Comparison of ENCODE assay signal across 34 cellular contexts in genomic region chr13:19172007-19172646, GRCh38. TPM values are rescaled to one million over a fixed set of nuclear protein-coding genes. Genes with fewer than 3 reads are reported as not detected.
"Had no signal": no experiment of that assay in that cellular context is flagged by ENCODE, and none has a peak within 500 bp of the region (broad histone marks: within the 10 kb centered on the region; RNA-seq: fewer than 3 reads in every experiment).

No MANE protein-coding gene starts in this region.

- H3K9me3 Mint-ChIP-seq: activated CD4-positive, alpha-beta memory T cell treated with anti-CD3 and anti-CD28 coated beads for 36 hours; activated CD4-positive, alpha-beta T cell treated with anti-CD3 and anti-CD28 coated beads, Interleukin-2, amount 10 ng/mL, durations not matched to agents 24 days and 14 days; activated naive CD4-positive, alpha-beta T cell treated with anti-CD3 and anti-CD28 coated beads, Interleukin-2, amount 50 U/mL, for 72 hours; activated T-cell treated with anti-CD3 and anti-CD28 coated beads, Interleukin-2, amount 50 U/mL, for 24 hours had no signal

- H3K27ac Mint-ChIP-seq: activated CD4-positive, alpha-beta memory T cell treated with anti-CD3 and anti-CD28 coated beads for 36 hours; activated CD4-positive, alpha-beta T cell treated with anti-CD3 and anti-CD28 coated beads for 36 hours; activated CD4-positive, alpha-beta T cell treated with anti-CD3 and anti-CD28 coated beads, Interleukin-2, amount 10 ng/mL, durations not matched to agents 24 days and 14 days; activated CD8-positive, alpha-beta memory T cell treated with anti-CD3 and anti-CD28 coated beads, Interleukin-2, amount 10 ng/mL, durations not matched to agents 7 days and 5 days; activated CD8-positive, alpha-beta T cell treated with anti-CD3 and anti-CD28 coated beads, Interleukin-2, amount 10 ng/mL, durations not matched to agents 7 days and 5 days; activated naive CD4-positive, alpha-beta T cell treated with anti-CD3 and anti-CD28 coated beads, Interleukin-2, amount 10 ng/mL, durations not matched to agents 7 days and 5 days; activated naive CD4-positive, alpha-beta T cell treated with anti-CD3 and anti-CD28 coated beads, Interleukin-2, amount 50 U/mL, for 72 hours; activated naive CD8-positive, alpha-beta T cell treated with anti-CD3 and anti-CD28 coated beads, Interleukin-2, amount 10 ng/mL, durations not matched to agents 7 days and 5 days; activated T-cell treated with anti-CD3 and anti-CD28 coated beads, Interleukin-2, amount 50 U/mL, for 24 hours; activated T-cell treated with anti-CD3 and anti-CD28 coated beads, Interleukin-2, amount 50 U/mL, for 72 hours; brain; dendritic cell treated with granulocyte-macrophage colony-stimulating factor and Interleukin-4, amounts not matched to agents 40 ng/mL and 50 ng/mL, for 4 days; endodermal cell had no signal

- H3K4me1 ChIP-seq: ascending aorta, breast epithelium, esophagus muscularis mucosa, foreskin keratinocyte, gastrocnemius medialis had no signal

- DNase-seq: activated CD4-positive, alpha-beta memory T cell treated with anti-CD3 and anti-CD28 coated beads for 36 hours; activated CD4-positive, alpha-beta T cell treated with anti-CD3 and anti-CD28 coated beads for 36 hours; activated CD4-positive, alpha-beta T cell treated with anti-CD3 and anti-CD28 coated beads, Interleukin-2, amount 10 ng/mL, durations not matched to agents 24 days and 14 days; activated CD4-positive, CD25-positive, alpha-beta regulatory T cell; activated CD4-positive, CD25-positive, alpha-beta regulatory T cell treated with anti-CD3 and anti-CD28 coated beads, Interleukin-2, amount 50 U/mL, for 72 hours; activated CD8-positive, alpha-beta memory T cell treated with anti-CD3 and anti-CD28 coated beads, Interleukin-2, amount 10 ng/mL, durations not matched to agents 7 days and 5 days; activated CD8-positive, alpha-beta memory T cell treated with anti-CD3 and anti-CD28 coated beads, Interleukin-2, amount 50 U/mL, for 4 hours; activated CD8-positive, alpha-beta T cell treated with anti-CD3 and anti-CD28 coated beads, Interleukin-2, amount 10 ng/mL, durations not matched to agents 7 days and 5 days; activated gamma-delta T cell; activated naive CD4-positive, alpha-beta T cell; activated naive CD4-positive, alpha-beta T cell treated with anti-CD3 and anti-CD28 coated beads, Interleukin-2, amount 10 ng/mL, durations not matched to agents 7 days and 5 days; activated naive CD8-positive, alpha-beta T cell treated with anti-CD3 and anti-CD28 coated beads, Interleukin-2, amount 10 ng/mL, durations not matched to agents 7 days and 5 days; activated T-cell treated with anti-CD3 and anti-CD28 coated beads for 4 hours; activated T-cell treated with anti-CD3 and anti-CD28 coated beads, Interleukin-2, amount 50 U/mL, for 24 hours; activated T-cell treated with anti-CD3 and anti-CD28 coated beads, Interleukin-2, amount 50 U/mL, for 72 hours; central memory CD4-positive, alpha-beta T cell; cerebellar nuclear complex; dorsolateral prefrontal cortex; effector memory CD4-positive, alpha-beta T cell; endodermal cell; erythroblast; foreskin keratinocyte; gastrocnemius medialis; T-helper 2 cell had no signal

- H3K27me3 Mint-ChIP-seq: activated CD4-positive, alpha-beta memory T cell treated with anti-CD3 and anti-CD28 coated beads for 36 hours; activated CD4-positive, alpha-beta T cell treated with anti-CD3 and anti-CD28 coated beads for 36 hours; activated CD4-positive, alpha-beta T cell treated with anti-CD3 and anti-CD28 coated beads, Interleukin-2, amount 10 ng/mL, durations not matched to agents 24 days and 14 days; activated CD8-positive, alpha-beta memory T cell treated with anti-CD3 and anti-CD28 coated beads, Interleukin-2, amount 10 ng/mL, durations not matched to agents 7 days and 5 days; activated naive CD4-positive, alpha-beta T cell treated with anti-CD3 and anti-CD28 coated beads, Interleukin-2, amount 10 ng/mL, durations not matched to agents 7 days and 5 days; activated naive CD8-positive, alpha-beta T cell treated with anti-CD3 and anti-CD28 coated beads, Interleukin-2, amount 10 ng/mL, durations not matched to agents 7 days and 5 days; activated T-cell treated with anti-CD3 and anti-CD28 coated beads, Interleukin-2, amount 50 U/mL, for 24 hours; brain; dendritic cell treated with granulocyte-macrophage colony-stimulating factor and Interleukin-4, amounts not matched to agents 40 ng/mL and 50 ng/mL, for 4 days had no signal

- H3K4me3 ChIP-seq: ascending aorta, breast epithelium, cardiac muscle cell, coronary artery, dorsolateral prefrontal cortex, esophagus muscularis mucosa, gastrocnemius medialis had no signal

- H3K4me1 Mint-ChIP-seq: activated CD4-positive, alpha-beta T cell treated with anti-CD3 and anti-CD28 coated beads for 36 hours; activated CD4-positive, alpha-beta T cell treated with anti-CD3 and anti-CD28 coated beads, Interleukin-2, amount 10 ng/mL, durations not matched to agents 24 days and 14 days; activated CD8-positive, alpha-beta memory T cell treated with anti-CD3 and anti-CD28 coated beads, Interleukin-2, amount 10 ng/mL, durations not matched to agents 7 days and 5 days; activated naive CD4-positive, alpha-beta T cell treated with anti-CD3 and anti-CD28 coated beads, Interleukin-2, amount 10 ng/mL, durations not matched to agents 7 days and 5 days; activated naive CD8-positive, alpha-beta T cell treated with anti-CD3 and anti-CD28 coated beads, Interleukin-2, amount 10 ng/mL, durations not matched to agents 7 days and 5 days; brain; endodermal cell had no signal

- H3K27me3 ChIP-seq: ascending aorta, breast epithelium, cardiac muscle cell, esophagus muscularis mucosa, foreskin keratinocyte, gastrocnemius medialis had no signal

- H3K27ac ChIP-seq: ascending aorta, breast epithelium, cardiac muscle cell, coronary artery, dorsolateral prefrontal cortex, esophagus muscularis mucosa, foreskin keratinocyte, gastrocnemius medialis had no signal

- H3K9me3 ChIP-seq: ascending aorta, breast epithelium, esophagus muscularis mucosa, gastrocnemius medialis had no signal

- ATAC-seq: activated CD4-positive, alpha-beta T cell treated with anti-CD3 and anti-CD28 coated beads for 36 hours; activated CD8-positive, alpha-beta memory T cell treated with anti-CD3 and anti-CD28 coated beads, Interleukin-2, amount 10 ng/mL, durations not matched to agents 7 days and 5 days; activated CD8-positive, alpha-beta T cell treated with anti-CD3 and anti-CD28 coated beads, Interleukin-2, amount 10 ng/mL, durations not matched to agents 7 days and 5 days; activated naive CD4-positive, alpha-beta T cell treated with anti-CD3 and anti-CD28 coated beads, Interleukin-2, amount 50 U/mL, for 72 hours; activated T-cell treated with anti-CD3 and anti-CD28 coated beads, Interleukin-2, amount 50 U/mL, for 72 hours; foreskin keratinocyte; gastrocnemius medialis had no signal

- H3K36me3 Mint-ChIP-seq: activated CD4-positive, alpha-beta memory T cell treated with anti-CD3 and anti-CD28 coated beads for 36 hours; activated CD8-positive, alpha-beta memory T cell treated with anti-CD3 and anti-CD28 coated beads, Interleukin-2, amount 10 ng/mL, durations not matched to agents 7 days and 5 days; activated naive CD4-positive, alpha-beta T cell treated with anti-CD3 and anti-CD28 coated beads, Interleukin-2, amount 10 ng/mL, durations not matched to agents 7 days and 5 days; activated naive CD4-positive, alpha-beta T cell treated with anti-CD3 and anti-CD28 coated beads, Interleukin-2, amount 50 U/mL, for 72 hours; activated naive CD8-positive, alpha-beta T cell treated with anti-CD3 and anti-CD28 coated beads, Interleukin-2, amount 10 ng/mL, durations not matched to agents 7 days and 5 days; brain had no signal

- H3K36me3 ChIP-seq: ascending aorta, breast epithelium, cardiac muscle cell, esophagus muscularis mucosa, gastrocnemius medialis had no signal

- H3K4me3 Mint-ChIP-seq: activated CD4-positive, alpha-beta memory T cell treated with anti-CD3 and anti-CD28 coated beads for 36 hours; activated CD4-positive, alpha-beta T cell treated with anti-CD3 and anti-CD28 coated beads for 36 hours; activated CD4-positive, alpha-beta T cell treated with anti-CD3 and anti-CD28 coated beads, Interleukin-2, amount 10 ng/mL, durations not matched to agents 24 days and 14 days; activated CD8-positive, alpha-beta memory T cell treated with anti-CD3 and anti-CD28 coated beads, Interleukin-2, amount 10 ng/mL, durations not matched to agents 7 days and 5 days; activated CD8-positive, alpha-beta T cell treated with anti-CD3 and anti-CD28 coated beads, Interleukin-2, amount 10 ng/mL, durations not matched to agents 7 days and 5 days; activated naive CD4-positive, alpha-beta T cell treated with anti-CD3 and anti-CD28 coated beads, Interleukin-2, amount 10 ng/mL, durations not matched to agents 7 days and 5 days; activated naive CD8-positive, alpha-beta T cell treated with anti-CD3 and anti-CD28 coated beads, Interleukin-2, amount 10 ng/mL, durations not matched to agents 7 days and 5 days; activated T-cell treated with anti-CD3 and anti-CD28 coated beads, Interleukin-2, amount 50 U/mL, for 24 hours; activated T-cell treated with anti-CD3 and anti-CD28 coated beads, Interleukin-2, amount 50 U/mL, for 72 hours; brain; dendritic cell treated with granulocyte-macrophage colony-stimulating factor and Interleukin-4, amounts not matched to agents 40 ng/mL and 50 ng/mL, for 4 days; endodermal cell had no signal

RNA-seq across cellular contexts. Expression of gene TUBA3C, which starts 9.5 kb away (rescaled TPM):
- total RNA-seq: activated CD4-positive, alpha-beta memory T cell treated with anti-CD3 and anti-CD28 coated beads for 36 hours; activated CD4-positive, alpha-beta T cell treated with anti-CD3 and anti-CD28 coated beads for 36 hours; activated CD4-positive, alpha-beta T cell treated with anti-CD3 and anti-CD28 coated beads, Interleukin-2, amount 10 ng/mL, durations not matched to agents 24 days and 14 days; activated CD8-positive, alpha-beta memory T cell treated with anti-CD3 and anti-CD28 coated beads for 36 hours; activated CD8-positive, alpha-beta memory T cell treated with anti-CD3 and anti-CD28 coated beads, Interleukin-2, amount 10 ng/mL, durations not matched to agents 7 days and 5 days; activated CD8-positive, alpha-beta T cell treated with anti-CD3 and anti-CD28 coated beads, Interleukin-2, amount 10 ng/mL, durations not matched to agents 7 days and 5 days; activated naive CD4-positive, alpha-beta T cell treated with anti-CD3 and anti-CD28 coated beads, Interleukin-2, amount 50 U/mL, for 72 hours; activated naive CD8-positive, alpha-beta T cell treated with anti-CD3 and anti-CD28 coated beads, Interleukin-2, amount 10 ng/mL, durations not matched to agents 7 days and 5 days; activated T-cell treated with anti-CD3 and anti-CD28 coated beads, Interleukin-2, amount 50 U/mL, for 72 hours; ascending aorta; breast epithelium; cardiac muscle cell; dorsolateral prefrontal cortex; endodermal cell; esophagus muscularis mucosa; foreskin keratinocyte; gastrocnemius medialis; T-helper 1 cell treated with Interleukin-12 subunit alpha and Interleukin-12 subunit beta and Interleukin-4 antibody, amounts not matched to agents 30 ng/mL and 1 ng/mL, for 36 hours had no signal
- polyA plus RNA-seq: cardiac muscle cell, foreskin keratinocyte had no signal
